In the genomic region with DNA sequence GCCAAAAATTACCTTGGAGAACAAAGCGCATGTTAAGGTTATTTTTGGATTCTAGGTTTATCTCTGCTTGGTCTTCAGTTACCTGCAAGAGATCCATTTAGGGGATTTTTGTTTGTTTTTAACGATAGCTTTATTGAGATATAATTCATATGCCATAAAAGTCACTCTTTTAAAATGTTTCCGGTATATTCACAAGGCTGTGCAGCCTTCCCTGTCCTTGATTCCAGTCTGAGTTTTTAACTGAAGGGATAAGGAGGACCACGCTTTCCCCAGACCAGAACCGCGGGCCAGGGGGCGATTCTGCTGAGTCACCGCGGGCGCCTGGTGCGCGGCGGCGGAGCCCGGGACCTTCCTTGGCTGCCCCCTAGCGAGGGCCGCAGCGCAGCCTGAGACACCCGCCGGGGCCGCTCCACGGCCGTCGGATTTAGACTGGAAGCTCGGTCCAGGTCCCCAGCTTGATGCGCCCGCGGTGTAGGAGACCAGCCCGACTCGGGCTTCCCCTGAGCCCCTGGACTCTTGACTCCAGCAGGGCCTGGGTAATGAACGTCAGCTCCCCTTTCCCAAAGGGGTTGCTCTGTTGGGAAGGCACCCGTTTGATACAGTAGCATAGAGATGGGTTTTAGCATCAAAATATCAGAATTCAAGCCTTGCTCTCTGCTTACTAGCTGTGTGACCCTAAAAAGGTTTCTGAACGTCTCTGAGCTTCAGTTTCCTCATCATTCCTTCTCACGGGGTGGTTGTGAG, we compare ENCODE assay signal across 8 cellular contexts. TPM values are rescaled to one million over a fixed set of nuclear protein-coding genes. Genes with fewer than 3 reads are reported as not detected.
DNase-seq lines count a peak whose midpoint lies in the region; TF ChIP-seq lines count a peak whose summit lies in the region.

No MANE protein-coding gene starts in this region.

- H3K27ac ChIP-seq in A673 (ENCODE audit: low read depth, low read length, poor library complexity, severe bottlenecking) (peak overlapping the region; percentile 57), neural progenitor cell (no peak overlapping the region)

- H3F3A ChIP-seq in neural progenitor cell (ENCODE audit: low read depth) = no peaks in the 10 kb centered on the region

- POLR2A ChIA-PET in A673 (lab: Charles Lee; ENCODE audit: low non-redundant PET) = no interaction called here

- no peak overlapping the region for H3K27ac Mint-ChIP-seq in neural progenitor cell

- H3K9me3 Mint-ChIP-seq in neural progenitor cell = no peaks in the 10 kb centered on the region

- DNase-seq in A673 (ENCODE audit: low spot score) (peak; percentile 68), GOT3 (lab: John Stamatoyannopoulos, UW) (peak; percentile 18), RPMI7951 (ENCODE audit: low read depth) (peak; percentile 59), foreskin melanocyte (peak; percentile 46), neural progenitor cell (ENCODE audit: low spot score) (peak; percentile 86), stromal cell of bone marrow (ENCODE audit: low read depth) (peak; percentile 39), NCI-H345 treated with DMSO at 0.1 percent for 48 hours (lab: John Stamatoyannopoulos, UW; ENCODE audit: unreplicated experiment) (no peak)
- peak; percentile 33 for DNase-seq in activated gamma-delta T cell treated with anti-CD3 and anti-CD28 coated beads, Interleukin-2, amount 50 U/mL, for 16 hours (ENCODE audit: low read depth)

- H3K36me3 ChIP-seq in A673 (ENCODE audit: insufficient read depth, low read length, poor library complexity, severe bottlenecking) (no peaks in the 10 kb centered on the region), neural progenitor cell (no peaks in the 10 kb centered on the region)

- no peaks in the 10 kb centered on the region for H3K36me3 Mint-ChIP-seq in neural progenitor cell

- peak overlapping the region; percentile 61 for H3K4me2 ChIP-seq in neural progenitor cell

- H3K27me3 ChIP-seq in A673 (replicated peaks; ENCODE audit: insufficient read depth, low read depth, low read length, poor library complexity) (no peaks in the 10 kb centered on the region), neural progenitor cell (peaks cover 28% of the 10 kb centered on the region)

- H3K9me3 ChIP-seq in A673 (ENCODE audit: low read depth, low read length, poor library complexity, severe bottlenecking) (no peaks in the 10 kb centered on the region), neural progenitor cell (ENCODE audit: low read depth) (no peaks in the 10 kb centered on the region)

- no TSS peak for BruUV-seq in A673 (replicated peaks; lab: Mats Ljungman, UMichigan)

- peak overlapping the region; percentile 42 for H2AFZ ChIP-seq in neural progenitor cell (replicated peaks)

- H3K4me1 ChIP-seq in A673 (ENCODE audit: insufficient read depth, low read length, poor library complexity, severe bottlenecking) (peaks cover 5% of the 10 kb centered on the region), neural progenitor cell (no peaks in the 10 kb centered on the region)

- H3K4me3 ChIP-seq in A673 (ENCODE audit: low read depth, low read length, poor library complexity, severe bottlenecking) (no peak overlapping the region), neural progenitor cell (peak overlapping the region; percentile 22)

- H3K27me3 Mint-ChIP-seq in neural progenitor cell (ENCODE audit: insufficient read depth, low read depth) = peaks cover 10% of the 10 kb centered on the region

- H3K9ac ChIP-seq in neural progenitor cell = no peak overlapping the region

- no peaks in the 10 kb centered on the region for H4K20me1 ChIP-seq in neural progenitor cell (ENCODE audit: low read depth)

- intact Hi-C loops in A673 (cut with micrococcal nuclease; ENCODE audit: unreplicated experiment) = loop anchor here (5.0 kb wide), 1 partner anchor 52 kb away; no protein-coding TSS in a partner anchor

- peaks cover 7% of the 10 kb centered on the region for H3K4me1 Mint-ChIP-seq in neural progenitor cell

- H3K79me2 ChIP-seq in neural progenitor cell (ENCODE audit: low read depth) = no peaks in the 10 kb centered on the region

- TF ChIP-seq CTCF in A673 (conservative IDR thresholded peaks at IDR 0.05; ENCODE audit: low read depth, low read length) (peak; percentile 60), neural progenitor cell (IDR thresholded peaks at IDR 0.05) (peak; percentile 71)

- CTCF ChIA-PET in A673 (lab: Charles Lee) = interaction anchor here (0.6 to 1.1 kb wide), 2 partner anchors 13 to 55 kb away, joined by 3 to 4 read pairs; a partner anchor contains a TSS

- H3K4me3 Mint-ChIP-seq in neural progenitor cell = no peak overlapping the region

RNA-seq across cellular contexts. Expression of a gene that starts 50.0 kb away (rescaled TPM):
- total RNA-seq in A673 (2021) (0.83 TPM in 1 of 2 replicates, not detected in the other), neural progenitor cell (ENCODE audit: low replicate concordance) (not detected in 2 replicates)
- total RNA-seq in RPMI7951 (2014; rRNA removed; shearing (Covaris generic)) = not detected in 2 replicates

RNA-seq across cellular contexts. Expression of a gene that starts 54.7 kb away (rescaled TPM):
- 8.3 and 14.7 TPM in 2 replicates for total RNA-seq in A673 (2021)
- 0.10 and 0.12 TPM in 2 replicates for total RNA-seq in RPMI7951 (2014; rRNA removed; shearing (Covaris generic))
- 1.4 and 2.4 TPM in 2 replicates for total RNA-seq in neural progenitor cell (ENCODE audit: low replicate concordance)
